20 cellular contexts compared by ENCODE assay signal in genomic region chr6:146909376-146909775, GRCh38.
A peak's percentile ranks its signal among the peaks of the same experiment; 100 is the strongest.
DNase-seq lines count a peak whose midpoint lies in the region; TF ChIP-seq lines count a peak whose summit lies in the region.
"Had no signal": no experiment of that assay in that cellular context is flagged by ENCODE, and none has a peak within 500 bp of the region (broad histone marks: within the 10 kb centered on the region; RNA-seq: fewer than 3 reads in every experiment).

No MANE protein-coding gene starts in this region.

- no peaks in the 10 kb centered on the region for H3K36me3 ChIP-seq in endocrine pancreas (ENCODE audit: control insufficient read depth, insufficient read depth, low read length)
- H3K36me3 ChIP-seq: BLaER1 treated with 17β-estradiol and CSF1 and Interleukin-3, amounts not matched to agents 10 nM and 100 nM had no signal

- H3K27me3 ChIP-seq in endocrine pancreas (ENCODE audit: control insufficient read depth, insufficient read depth, low read length), result no peaks in the 10 kb centered on the region
- H3K27me3 ChIP-seq: BLaER1 treated with 17β-estradiol and CSF1 and Interleukin-3, amounts not matched to agents 10 nM and 100 nM had no signal

- H3K4me3 ChIP-seq in endocrine pancreas (ENCODE audit: control insufficient read depth, insufficient read depth, low read length), result peak overlapping the region; percentile 35
- H3K4me3 ChIP-seq: BLaER1 treated with 17β-estradiol and CSF1 and Interleukin-3, amounts not matched to agents 10 nM and 100 nM; GM12878 had no signal

- TF ChIP-seq CTCF in GM10266 (IDR thresholded peaks at IDR 0.05; ENCODE audit: control insufficient read depth, insufficient read depth, low read depth, missing control alignments), result no peak

- DNase-seq in HuH-7 (ENCODE audit: low spot score) (peak; percentile 8), left kidney (ENCODE audit: low read depth, low spot score) (peak; percentile 55), renal cortical epithelial cell (ENCODE audit: low read depth) (peak; percentile 91), GM10266 (ENCODE audit: extremely low spot score) (no peak), HCEC 1CT (no peak)
- no peak for DNase-seq in activated CD4-positive, alpha-beta T cell treated with anti-CD3 and anti-CD28 coated beads, Interleukin-2, amount 50 U/mL, for 48 hours
- DNase-seq: AML-193; CD4-positive, alpha-beta T cell; COR-L47; KBM-7; MV-4-11; NCI-H1105; NCI-H1436 treated with DMSO at 0.1 percent for 48 hours; NCI-H187 treated with DMSO at 0.1 percent for 48 hours; NCI-H524 treated with DMSO at 0.1 percent for 48 hours; NCI-H774; SHP77 treated with DMSO at 0.1 percent for 48 hours had no signal

- no peak overlapping the region for H3K9ac ChIP-seq in endocrine pancreas (ENCODE audit: control insufficient read depth, insufficient read depth, low read length)
- H3K9ac ChIP-seq: BLaER1 treated with 17β-estradiol and CSF1 and Interleukin-3, amounts not matched to agents 10 nM and 100 nM had no signal

- no peaks in the 10 kb centered on the region for H3K9me3 ChIP-seq in endocrine pancreas (ENCODE audit: control insufficient read depth, low read length)
- H3K9me3 ChIP-seq: BLaER1 treated with 17β-estradiol and CSF1 and Interleukin-3, amounts not matched to agents 10 nM and 100 nM had no signal

- peaks cover 22% of the 10 kb centered on the region for H3K4me1 ChIP-seq in endocrine pancreas (ENCODE audit: control insufficient read depth, insufficient read depth, low read length)

Comparison
In these comparisons a context has a peak if more than half of its experiments do, and no peak if none do; other contexts are left out.
1. DNase-seq: peak in HuH-7 (single experiment), left kidney (single experiment) and renal cortical epithelial cell (single experiment); none in GM10266 (single experiment), activated CD4-positive, alpha-beta T cell treated with anti-CD3 and anti-CD28 coated beads, Interleukin-2, amount 50 U/mL, for 48 hours (0 of 2) and HCEC 1CT (single experiment).